In genomic region chr11:66045177-66045639, GRCh38 we compare ENCODE assay signal across 1 cellular context.
TF ChIP-seq lines count a peak whose summit lies in the region.

No MANE protein-coding gene starts in this region.

TF ChIP-seq in HEK293T, 16 proteins besides CTCF, POLR2A, EP300 and RAD21 (continued from another document):
- TF ChIP-seq FOXM1 (IDR thresholded peaks at IDR 0.05; ENCODE audit: borderline replicate concordance), result peak; percentile 60; the same call in 1 of the 2 replicates
